Comparison of ENCODE assay signal across 1 cellular context in genomic region chr10:47339186-47339735, GRCh38.
TF ChIP-seq lines count a peak whose summit lies in the region.

No MANE protein-coding gene starts in this region.

TF ChIP-seq in HepG2, 621 proteins besides CTCF, POLR2A, EP300 and RAD21:
- TF ChIP-seq MED8 (CRISPR knock-in tag; IDR thresholded peaks at IDR 0.05; ENCODE audit: insufficient replicate concordance) = no peak
TF ChIP-seq in HepG2: peak in this region for 0.
